Comparison of ENCODE assay signal across 8 cellular contexts in genomic region chr16:2983706-2984136, GRCh38. TPM values are rescaled to one million over a fixed set of nuclear protein-coding genes. Genes with fewer than 3 reads are reported as not detected.
A peak's percentile ranks its signal among the peaks of the same experiment; 100 is the strongest.
DNase-seq lines count a peak whose midpoint lies in the region; ATAC-seq and TF ChIP-seq lines count a peak whose summit lies in the region.

No MANE protein-coding gene starts in this region.

- peak overlapping the region; percentile 48 for H3K4me3 Mint-ChIP-seq in activated naive CD8-positive, alpha-beta T cell treated with anti-CD3 and anti-CD28 coated beads for 36 hours

- no peak overlapping the region for H3K9ac ChIP-seq in rectal smooth muscle tissue (ENCODE audit: low read length)

- peaks cover 3% of the 10 kb centered on the region for H3K4me1 Mint-ChIP-seq in activated naive CD8-positive, alpha-beta T cell treated with anti-CD3 and anti-CD28 coated beads for 36 hours

- no peak for ATAC-seq in GM21360 (IDR thresholded peaks at IDR 0.05; ENCODE audit: unreplicated experiment)

- peaks cover 4% of the 10 kb centered on the region for H3K27me3 Mint-ChIP-seq in activated naive CD8-positive, alpha-beta T cell treated with anti-CD3 and anti-CD28 coated beads for 36 hours

- H3K27ac ChIP-seq in rectal smooth muscle tissue (ENCODE audit: low read depth, low read length) = no peak overlapping the region

- no peak overlapping the region for H3K27ac Mint-ChIP-seq in activated naive CD8-positive, alpha-beta T cell treated with anti-CD3 and anti-CD28 coated beads for 36 hours

- peak; percentile 68 to 70 for DNase-seq in NCI-H2081 (lab: John Stamatoyannopoulos, UW)
- DNase-seq in NCI-H2081 treated with DMSO at 0.1 percent for 48 hours (lab: John Stamatoyannopoulos, UW) = no peak
- DNase-seq in LNCaP clone FGC (ENCODE audit: low read depth) = no peak
- peak; percentile 80 for DNase-seq in SKM-1 treated with dmso at 0.1 percent for 144 hours (lab: John Stamatoyannopoulos, UW; ENCODE audit: unreplicated experiment)
- DNase-seq in activated naive CD8-positive, alpha-beta T cell treated with anti-CD3 and anti-CD28 coated beads for 36 hours = peak; percentile 76
- peak; percentile 91 for DNase-seq in cardiac septum (ENCODE audit: low spot score)

- no peaks in the 10 kb centered on the region for H3K9me3 Mint-ChIP-seq in activated naive CD8-positive, alpha-beta T cell treated with anti-CD3 and anti-CD28 coated beads for 36 hours

- no peak overlapping the region for H3K4me3 ChIP-seq in LNCaP clone FGC (ENCODE audit: low read depth, low read length)
- peak overlapping the region; percentile 27 for H3K4me3 ChIP-seq in rectal smooth muscle tissue (ENCODE audit: low read length)

- peaks cover 7% of the 10 kb centered on the region for H3K36me3 Mint-ChIP-seq in activated naive CD8-positive, alpha-beta T cell treated with anti-CD3 and anti-CD28 coated beads for 36 hours

- H3K4me1 ChIP-seq in rectal smooth muscle tissue (ENCODE audit: control insufficient read depth, insufficient read depth, low read length) = peaks cover 2% of the 10 kb centered on the region

- intact Hi-C loops in cardiac septum (cut with DNase I) = no loop called here

- no peaks in the 10 kb centered on the region for H3K36me3 ChIP-seq in rectal smooth muscle tissue (ENCODE audit: control insufficient read depth, insufficient read depth, low read length)

- TF ChIP-seq CTCF in LNCaP clone FGC (IDR thresholded peaks at IDR 0.05; ENCODE audit: control insufficient read depth, extremely low read depth, insufficient read depth) = peak; percentile 92

- H3K27me3 ChIP-seq in rectal smooth muscle tissue (ENCODE audit: control insufficient read depth, insufficient read depth, low read length) = no peaks in the 10 kb centered on the region

RNA-seq across cellular contexts. Expression of gene PKMYT1, which starts 3.5 kb away (rescaled TPM):
- total RNA-seq in activated naive CD8-positive, alpha-beta T cell treated with anti-CD3 and anti-CD28 coated beads for 36 hours = 100 to 1,000 TPM; 144 to 145 TPM
- total RNA-seq in cardiac septum = 1.8 TPM

RNA-seq across cellular contexts. Expression of gene PAQR4, which starts 14.6 kb away (rescaled TPM):
- total RNA-seq in activated naive CD8-positive, alpha-beta T cell treated with anti-CD3 and anti-CD28 coated beads for 36 hours = 10 to 100 TPM; 29.5 to 31.0 TPM
- 10.9 TPM for total RNA-seq in cardiac septum

RNA-seq across cellular contexts. Expression of gene KREMEN2, which starts 19.6 kb away (rescaled TPM):
- not detected for total RNA-seq in activated naive CD8-positive, alpha-beta T cell treated with anti-CD3 and anti-CD28 coated beads for 36 hours
- total RNA-seq in cardiac septum = not detected

RNA-seq across cellular contexts. Expression of gene CLDN9, which starts 29.0 kb away (rescaled TPM):
- not detected for total RNA-seq in activated naive CD8-positive, alpha-beta T cell treated with anti-CD3 and anti-CD28 coated beads for 36 hours
- total RNA-seq in cardiac septum = 2.3 TPM

RNA-seq across cellular contexts. Expression of gene CLDN6, which starts 34.3 kb away (rescaled TPM):
- total RNA-seq in activated naive CD8-positive, alpha-beta T cell treated with anti-CD3 and anti-CD28 coated beads for 36 hours = not detected
- 0.16 TPM for total RNA-seq in cardiac septum

Comparison
In these comparisons a context has a peak if more than half of its experiments do, and no peak if none do; other contexts are left out.
1. DNase-seq: peak in NCI-H2081 (2 of 2), SKM-1 treated with dmso at 0.1 percent for 144 hours (single experiment), activated naive CD8-positive, alpha-beta T cell treated with anti-CD3 and anti-CD28 coated beads for 36 hours (single experiment) and cardiac septum (single experiment); none in NCI-H2081 treated with DMSO at 0.1 percent for 48 hours (single experiment) and LNCaP clone FGC (single experiment).
2. RNA of gene PKMYT1, which starts 3.5 kb away (total RNA-seq): 144 to 145 TPM in activated naive CD8-positive, alpha-beta T cell treated with anti-CD3 and anti-CD28 coated beads for 36 hours; 1.8 TPM in cardiac septum (single experiment); every median in the first group is over 10 times any median in the second.